In the genomic region with DNA sequence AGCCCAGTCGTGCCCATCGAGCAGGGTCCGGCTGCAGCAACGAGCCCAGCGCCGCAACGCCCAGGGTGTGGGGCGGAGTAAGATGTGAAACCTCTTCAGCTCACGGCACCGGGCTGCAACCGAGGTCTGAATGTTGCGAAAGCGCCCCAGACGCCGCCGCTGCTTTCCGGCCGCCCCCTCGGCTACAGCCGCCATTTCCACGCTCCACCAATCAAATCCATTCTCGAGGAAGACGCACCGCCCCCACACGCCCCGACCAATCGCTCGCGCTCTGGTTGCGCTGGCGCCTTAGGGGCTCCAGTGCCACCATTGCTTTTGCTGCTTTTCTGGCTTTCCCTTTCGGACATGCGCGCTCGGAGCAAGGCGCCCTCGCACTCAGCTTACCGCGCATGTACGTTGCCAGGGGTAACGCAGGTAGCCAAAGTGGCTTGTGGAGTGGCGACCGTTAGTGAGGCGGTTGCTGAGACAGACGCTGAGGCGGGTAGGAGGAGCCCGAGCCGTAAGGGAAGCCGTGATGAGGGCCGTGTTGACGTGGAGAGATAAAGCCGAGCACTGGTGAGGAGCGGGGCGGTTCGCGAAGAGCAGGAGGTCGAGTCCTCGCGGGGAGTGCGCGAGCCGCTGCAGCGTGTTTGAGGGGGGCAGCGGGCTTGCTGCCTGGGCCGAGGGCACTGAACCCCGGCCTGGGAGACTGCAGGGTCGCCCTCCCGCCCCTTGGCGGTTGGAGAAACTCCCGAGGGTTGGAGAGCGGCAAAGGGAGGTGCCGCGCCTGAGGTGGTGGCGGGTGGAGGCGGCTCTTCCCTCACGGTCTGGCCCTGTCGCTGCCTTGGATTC, we compare ENCODE assay signal across 8 cellular contexts. TPM values are rescaled to one million over a fixed set of nuclear protein-coding genes. Genes with fewer than 3 reads are reported as not detected.
DNase-seq lines count a peak whose midpoint lies in the region; ATAC-seq, FAIRE-seq and TF ChIP-seq lines count a peak whose summit lies in the region.

A gene with protein sequence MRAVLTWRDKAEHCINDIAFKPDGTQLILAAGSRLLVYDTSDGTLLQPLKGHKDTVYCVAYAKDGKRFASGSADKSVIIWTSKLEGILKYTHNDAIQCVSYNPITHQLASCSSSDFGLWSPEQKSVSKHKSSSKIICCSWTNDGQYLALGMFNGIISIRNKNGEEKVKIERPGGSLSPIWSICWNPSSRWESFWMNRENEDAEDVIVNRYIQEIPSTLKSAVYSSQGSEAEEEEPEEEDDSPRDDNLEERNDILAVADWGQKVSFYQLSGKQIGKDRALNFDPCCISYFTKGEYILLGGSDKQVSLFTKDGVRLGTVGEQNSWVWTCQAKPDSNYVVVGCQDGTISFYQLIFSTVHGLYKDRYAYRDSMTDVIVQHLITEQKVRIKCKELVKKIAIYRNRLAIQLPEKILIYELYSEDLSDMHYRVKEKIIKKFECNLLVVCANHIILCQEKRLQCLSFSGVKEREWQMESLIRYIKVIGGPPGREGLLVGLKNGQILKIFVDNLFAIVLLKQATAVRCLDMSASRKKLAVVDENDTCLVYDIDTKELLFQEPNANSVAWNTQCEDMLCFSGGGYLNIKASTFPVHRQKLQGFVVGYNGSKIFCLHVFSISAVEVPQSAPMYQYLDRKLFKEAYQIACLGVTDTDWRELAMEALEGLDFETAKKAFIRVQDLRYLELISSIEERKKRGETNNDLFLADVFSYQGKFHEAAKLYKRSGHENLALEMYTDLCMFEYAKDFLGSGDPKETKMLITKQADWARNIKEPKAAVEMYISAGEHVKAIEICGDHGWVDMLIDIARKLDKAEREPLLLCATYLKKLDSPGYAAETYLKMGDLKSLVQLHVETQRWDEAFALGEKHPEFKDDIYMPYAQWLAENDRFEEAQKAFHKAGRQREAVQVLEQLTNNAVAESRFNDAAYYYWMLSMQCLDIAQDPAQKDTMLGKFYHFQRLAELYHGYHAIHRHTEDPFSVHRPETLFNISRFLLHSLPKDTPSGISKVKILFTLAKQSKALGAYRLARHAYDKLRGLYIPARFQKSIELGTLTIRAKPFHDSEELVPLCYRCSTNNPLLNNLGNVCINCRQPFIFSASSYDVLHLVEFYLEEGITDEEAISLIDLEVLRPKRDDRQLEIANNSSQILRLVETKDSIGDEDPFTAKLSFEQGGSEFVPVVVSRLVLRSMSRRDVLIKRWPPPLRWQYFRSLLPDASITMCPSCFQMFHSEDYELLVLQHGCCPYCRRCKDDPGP (plus strand): TSS at position 408 of the 831 bp plus-strand sequence. CDS start 107 bp downstream, at position 515.
A gene (minus strand): TSS at position 132 of the 831 bp plus-strand sequence. CDS start 115 bp downstream, at position 17.

- H4K12ac ChIP-seq in trophoblast cell (ENCODE audit: low read depth, low read length) = peak within 1 kb of the TSS; percentile 90

- H3K79me1 ChIP-seq in trophoblast cell (ENCODE audit: low read length) = peaks cover 7% of the 10 kb centered on the region

- FAIRE-seq in GM12892 (lab: Jason Lieb, UNC) = peak; percentile 99

- H3K4me3 ChIP-seq in adrenal gland (peak within 1 kb of the TSS; percentile 48 to 91 (median 69)), trophoblast cell (ENCODE audit: low read depth, low read length) (peak within 1 kb of the TSS; percentile 95), transverse colon (peak within 1 kb of the TSS; percentile 58 to 98 (median 76))

- H3K4me1 ChIP-seq in adrenal gland (replicated peaks in 1 of 2) (peaks cover 10 to 73% of the 10 kb centered on the region in 2 donors), trophoblast cell (ENCODE audit: control insufficient read depth in 1 of 2, insufficient read depth in 2 of 2, low read length in 2 of 2) (peaks cover 0 to 7% of the 10 kb centered on the region in 2 experiments), transverse colon (peaks cover 15 to 60% (median 32%) of the 10 kb centered on the region in 4 donors)

- H3K36me3 ChIP-seq in adrenal gland (replicated peaks in 1 of 2) (peaks cover 0 to 29% of the 10 kb centered on the region in 2 donors), trophoblast cell (ENCODE audit: control insufficient read depth in 1 of 2, insufficient read depth in 2 of 2, low read length in 2 of 2) (peaks cover 2 to 9% of the 10 kb centered on the region in 2 experiments), transverse colon (peaks cover 0 to 8% (median 0%) of the 10 kb centered on the region in 4 donors)

- H2AFZ ChIP-seq in trophoblast cell (ENCODE audit: insufficient read depth, low read length, poor library complexity) = peak within 1 kb of the TSS; percentile 94

- no peak within 1 kb of the TSS for H2BK12ac ChIP-seq in trophoblast cell (ENCODE audit: low read length)

- no peaks in the 10 kb centered on the region for H3K27me3 ChIP-seq in adrenal gland
- H3K27me3 ChIP-seq in trophoblast cell (ENCODE audit: insufficient read depth, low read length) = no peaks in the 10 kb centered on the region
- H3K27me3 ChIP-seq in transverse colon = no peaks in the 10 kb centered on the region

- H4K91ac ChIP-seq in trophoblast cell (ENCODE audit: low read depth, low read length) = peak within 1 kb of the TSS; percentile 80

- H2BK5ac ChIP-seq in trophoblast cell (ENCODE audit: low read depth, low read length, poor library complexity) = peak within 1 kb of the TSS; percentile 83

- H3K4ac ChIP-seq in trophoblast cell (ENCODE audit: low read depth, low read length) = peak within 1 kb of the TSS; percentile 87

- 0 to 1% (median 0%) methylated on average over 32 to 77 of the region's 77 CpGs for WGBS in adrenal gland, 4 donors
- WGBS in trophoblast cell (ENCODE audit: extremely low coverage, insufficient coverage, insufficient read length) = no CpG with 5 or more reads among the region's 77 CpGs
- WGBS in transverse colon (ENCODE audit: low coverage in 1 of 2), 2 donors = 0% methylated on average over 1 to 76 of the region's 77 CpGs

- peak in 1 of 6 experiments; percentile 22 for TF ChIP-seq CTCF in adrenal gland (IDR thresholded peaks at IDR 0.05)
- no peak for TF ChIP-seq CTCF in transverse colon (IDR thresholded peaks at IDR 0.05)

- H3K23ac ChIP-seq in trophoblast cell (ENCODE audit: low read length) = no peak within 1 kb of the TSS

- TF ChIP-seq POLR2A in GM12892 (IDR thresholded peaks at IDR 0.05; ENCODE audit: low read depth, low read length) = peak; percentile 87
- peak; percentile 82 to 93 for TF ChIP-seq POLR2A in adrenal gland (IDR thresholded peaks at IDR 0.05)
- peak; percentile 96 for TF ChIP-seq POLR2A in transverse colon (IDR thresholded peaks at IDR 0.05)

- H3K9me3 ChIP-seq in adrenal gland (replicated peaks in 1 of 3) (no peaks in the 10 kb centered on the region), trophoblast cell (ENCODE audit: insufficient read depth, low read depth, low read length) (no peaks in the 10 kb centered on the region), transverse colon (no peaks in the 10 kb centered on the region)

- peak within 1 kb of the TSS; percentile 90 for H4K8ac ChIP-seq in trophoblast cell (ENCODE audit: low read depth, low read length)

- TF ChIP-seq EP300 in transverse colon (IDR thresholded peaks at IDR 0.05; ENCODE audit: low read depth) = peak; percentile 44

- peak; percentile 92 for DNase-seq in GM12892 (ENCODE audit: insufficient read length)
- peak; percentile 100 for DNase-seq in NCI-H146 (lab: John Stamatoyannopoulos, UW)
- DNase-seq in T-helper 1 cell = peak; percentile 97 to 100 (median 98)
- DNase-seq in adrenal gland = peak; percentile 97 to 99 (median 99)
- peak; percentile 99 for DNase-seq in cardiac septum (ENCODE audit: low spot score)
- peak; percentile 100 for DNase-seq in trophoblast cell
- DNase-seq in transverse colon = peak; percentile 98

- H3K79me2 ChIP-seq in trophoblast cell (ENCODE audit: control insufficient read depth, insufficient read depth, low read length, poor library complexity) = peaks cover 9% of the 10 kb centered on the region

- peak within 1 kb of the TSS; percentile 61 to 99 (median 91) for H3K27ac ChIP-seq in adrenal gland
- H3K27ac ChIP-seq in trophoblast cell (ENCODE audit: low read depth, low read length) = peak within 1 kb of the TSS; percentile 90
- H3K27ac ChIP-seq in transverse colon = peak within 1 kb of the TSS; percentile 91 to 96 (median 92)

- H3K9ac ChIP-seq in trophoblast cell (ENCODE audit: low read length) = peak within 1 kb of the TSS; percentile 88

- intact Hi-C loops in adrenal gland (cut with DNase I) = no loop called here
- intact Hi-C loops in cardiac septum (cut with DNase I) = loop anchor here (2.0 to 5.0 kb wide), 2 partner anchors 39 to 42 kb away; no protein-coding TSS in a partner anchor
- intact Hi-C loops in transverse colon (cut with DNase I; ENCODE audit: low total_unique reads) = no loop called here

- peak within 1 kb of the TSS; percentile 79 for H3K4me2 ChIP-seq in trophoblast cell (ENCODE audit: low read length)

- H3K14ac ChIP-seq in trophoblast cell (ENCODE audit: low read length) = peak within 1 kb of the TSS; percentile 96

- H3K18ac ChIP-seq in trophoblast cell (ENCODE audit: low read length) = peak within 1 kb of the TSS; percentile 88

- H2BK120ac ChIP-seq in trophoblast cell (ENCODE audit: insufficient read depth, low read length, poor library complexity) = peak within 1 kb of the TSS; percentile 78

- ATAC-seq in HG02852 (IDR thresholded peaks at IDR 0.05; ENCODE audit: unreplicated experiment) = peak; percentile 84

- H2AK5ac ChIP-seq in trophoblast cell (ENCODE audit: low read length) = peak within 1 kb of the TSS; percentile 13

- in situ Hi-C loops in transverse colon (cut with MboI; ENCODE audit: low pct_ligation_motif_present in 1 of 4, low pct_unique_long_range_greater_than_20kb in 1 of 4, low sequenced_read_pairs in 3 of 4) = no loop called here

RNA-seq across cellular contexts. Expression of the first gene that starts in this region (rescaled TPM):
- polyA plus RNA-seq in GM12892 (2012; ENCODE audit: missing spikeins) = 7.1 TPM
- total RNA-seq in adrenal gland (10 to 100 TPM; 18.2 to 38.4 (median 26.7) TPM), cardiac septum (11.0 TPM), transverse colon (10 to 100 TPM; 15.0 to 77.6 (median 16.7) TPM)
- polyA plus RNA-seq in adrenal gland = 10 to 100 TPM; 15.7 to 23.9 (median 23.3) TPM
- polyA plus RNA-seq in trophoblast cell (2013) = 31.1 and 31.8 TPM in 2 replicates

RNA-seq across cellular contexts. Expression of the second gene that starts in this region (rescaled TPM):
- polyA plus RNA-seq in GM12892 (2012; ENCODE audit: missing spikeins) = 32.3 TPM
- total RNA-seq in adrenal gland (10 to 100 TPM in 7 of 8 donors, 1 to 10 TPM in 1; 9.9 to 32.3 (median 25.4) TPM), cardiac septum (18.2 TPM), transverse colon (10 to 100 TPM; 15.0 to 34.4 (median 30.4) TPM)
- 10 to 100 TPM; 13.3 to 28.9 (median 13.4) TPM for polyA plus RNA-seq in adrenal gland
- 41.3 and 44.5 TPM in 2 replicates for polyA plus RNA-seq in trophoblast cell (2013)

Comparison
In these comparisons a context has a peak if more than half of its experiments do, and no peak if none do; other contexts are left out.
1. Peak in every context shown above with its lines: DNase-seq, ATAC-seq, H3K4me3 ChIP-seq and H3K27ac ChIP-seq.